1 cellular context compared by ENCODE assay signal in the genomic region with DNA sequence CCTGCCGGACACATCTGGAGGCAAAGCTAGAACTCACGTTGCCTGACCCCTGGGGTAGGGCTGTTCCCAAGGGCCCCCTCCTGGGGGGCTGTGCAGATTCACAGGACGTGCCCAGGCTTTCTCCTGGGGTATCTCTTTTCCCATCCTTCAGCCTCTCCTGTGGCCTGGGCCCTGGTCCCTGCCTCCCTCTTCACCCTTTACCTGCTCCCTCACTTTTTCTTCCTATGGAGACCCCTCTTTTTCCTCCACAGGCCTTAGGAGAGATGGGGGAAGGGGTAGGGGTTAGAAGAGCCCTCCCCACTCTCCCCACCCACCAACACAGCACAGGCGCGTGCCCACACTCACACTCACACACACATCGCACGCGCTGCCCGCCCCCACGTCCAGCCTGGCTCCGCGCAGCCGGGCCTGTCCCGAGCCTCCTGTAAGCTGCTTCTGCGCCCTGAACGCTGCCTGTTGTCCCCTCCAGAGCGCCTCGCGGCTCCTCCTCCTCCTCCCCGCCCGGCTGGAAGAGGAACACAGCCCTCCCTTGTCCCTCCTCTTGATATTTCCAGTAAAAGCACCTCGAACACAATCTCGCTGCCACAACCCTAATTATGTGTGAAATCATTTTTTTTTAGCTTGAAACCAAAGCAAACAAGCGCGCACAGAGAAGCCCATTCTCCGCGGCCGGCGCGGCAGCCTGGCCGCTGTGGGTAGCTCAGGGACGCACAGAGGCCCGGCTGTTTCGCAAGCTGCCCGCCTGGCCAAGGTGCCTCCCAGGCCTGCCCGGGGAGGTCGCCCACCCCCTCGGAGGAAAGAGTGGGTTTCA.
TF ChIP-seq lines count a peak whose summit lies in the region.

No MANE protein-coding gene starts in this region.

TF ChIP-seq in HepG2, 621 proteins besides CTCF, POLR2A, EP300 and RAD21:
- TF ChIP-seq ZBTB8A (CRISPR knock-in tag; IDR thresholded peaks at IDR 0.05; ENCODE audit: borderline replicate concordance, low read depth) = no peak
- TF ChIP-seq ZNF749 (CRISPR knock-in tag; IDR thresholded peaks at IDR 0.05; ENCODE audit: borderline replicate concordance) = no peak
- TF ChIP-seq HNRNPLL (IDR thresholded peaks at IDR 0.05; ENCODE audit: low read depth, low read length, poor library complexity, severe bottlenecking) = peak; percentile 33
- TF ChIP-seq, protein P1, sequence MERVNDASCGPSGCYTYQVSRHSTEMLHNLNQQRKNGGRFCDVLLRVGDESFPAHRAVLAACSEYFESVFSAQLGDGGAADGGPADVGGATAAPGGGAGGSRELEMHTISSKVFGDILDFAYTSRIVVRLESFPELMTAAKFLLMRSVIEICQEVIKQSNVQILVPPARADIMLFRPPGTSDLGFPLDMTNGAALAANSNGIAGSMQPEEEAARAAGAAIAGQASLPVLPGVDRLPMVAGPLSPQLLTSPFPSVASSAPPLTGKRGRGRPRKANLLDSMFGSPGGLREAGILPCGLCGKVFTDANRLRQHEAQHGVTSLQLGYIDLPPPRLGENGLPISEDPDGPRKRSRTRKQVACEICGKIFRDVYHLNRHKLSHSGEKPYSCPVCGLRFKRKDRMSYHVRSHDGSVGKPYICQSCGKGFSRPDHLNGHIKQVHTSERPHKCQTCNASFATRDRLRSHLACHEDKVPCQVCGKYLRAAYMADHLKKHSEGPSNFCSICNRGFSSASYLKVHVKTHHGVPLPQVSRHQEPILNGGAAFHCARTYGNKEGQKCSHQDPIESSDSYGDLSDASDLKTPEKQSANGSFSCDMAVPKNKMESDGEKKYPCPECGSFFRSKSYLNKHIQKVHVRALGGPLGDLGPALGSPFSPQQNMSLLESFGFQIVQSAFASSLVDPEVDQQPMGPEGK (CRISPR knock-in tag; IDR thresholded peaks at IDR 0.05) = 0 out of 2 replicates have a peak, but pooled peaks have one; percentile 8
- TF ChIP-seq, protein P2, sequence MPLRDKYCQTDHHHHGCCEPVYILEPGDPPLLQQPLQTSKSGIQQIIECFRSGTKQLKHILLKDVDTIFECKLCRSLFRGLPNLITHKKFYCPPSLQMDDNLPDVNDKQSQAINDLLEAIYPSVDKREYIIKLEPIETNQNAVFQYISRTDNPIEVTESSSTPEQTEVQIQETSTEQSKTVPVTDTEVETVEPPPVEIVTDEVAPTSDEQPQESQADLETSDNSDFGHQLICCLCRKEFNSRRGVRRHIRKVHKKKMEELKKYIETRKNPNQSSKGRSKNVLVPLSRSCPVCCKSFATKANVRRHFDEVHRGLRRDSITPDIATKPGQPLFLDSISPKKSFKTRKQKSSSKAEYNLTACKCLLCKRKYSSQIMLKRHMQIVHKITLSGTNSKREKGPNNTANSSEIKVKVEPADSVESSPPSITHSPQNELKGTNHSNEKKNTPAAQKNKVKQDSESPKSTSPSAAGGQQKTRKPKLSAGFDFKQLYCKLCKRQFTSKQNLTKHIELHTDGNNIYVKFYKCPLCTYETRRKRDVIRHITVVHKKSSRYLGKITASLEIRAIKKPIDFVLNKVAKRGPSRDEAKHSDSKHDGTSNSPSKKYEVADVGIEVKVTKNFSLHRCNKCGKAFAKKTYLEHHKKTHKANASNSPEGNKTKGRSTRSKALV (CRISPR knock-in tag; IDR thresholded peaks at IDR 0.05) = peak; percentile 89
- TF ChIP-seq IKZF4 (CRISPR knock-in tag; IDR thresholded peaks at IDR 0.05; ENCODE audit: borderline replicate concordance, low read depth, not compliant biosample characterization) = no peak
TF ChIP-seq in HepG2: peak in this region for 3.
